In genomic region chr10:113176652-113177155, GRCh38 we compare ENCODE assay signal across 19 cellular contexts.
DNase-seq lines count a peak whose midpoint lies in the region; TF ChIP-seq lines count a peak whose summit lies in the region.
"Had no signal": no experiment of that assay in that cellular context is flagged by ENCODE, and none has a peak within 500 bp of the region (broad histone marks: within the 10 kb centered on the region; RNA-seq: fewer than 3 reads in every experiment).

No MANE protein-coding gene starts in this region.

- intact Hi-C loops in esophagus muscularis mucosa (cut with DNase I) (no loop called here), tibial artery (cut with DNase I; ENCODE audit: low total_unique reads) (no loop called here), thyroid gland (cut with DNase I) (no loop called here), ovary (cut with DNase I) (no loop called here)

- WGBS in esophagus muscularis mucosa, result 88% methylated on average over 4 of the region's 5 CpGs
- WGBS in thyroid gland, 2 donors, result 83 to 94% methylated on average over 4 to 5 of the region's 5 CpGs
- WGBS in ovary, 3 donors, result 63 to 82% (median 77%) methylated on average over 5 of the region's 5 CpGs

- no peak for TF ChIP-seq EP300 in esophagus muscularis mucosa (IDR thresholded peaks at IDR 0.05)
- no peak for TF ChIP-seq EP300 in ovary (IDR thresholded peaks at IDR 0.05)

- H3K27me3 ChIP-seq in esophagus muscularis mucosa (no peaks in the 10 kb centered on the region), tibial artery (no peaks in the 10 kb centered on the region), thyroid gland (no peaks in the 10 kb centered on the region), ovary (no peaks in the 10 kb centered on the region)
- H3K27me3 ChIP-seq: BLaER1, Peyer's patch, SJSA1 had no signal

- H3K4me1 ChIP-seq in esophagus muscularis mucosa, result peaks cover 0 to 20% (median 6%) of the 10 kb centered on the region in 4 donors
- H3K4me1 ChIP-seq in tibial artery, result peaks cover 0 to 39% (median 23%) of the 10 kb centered on the region in 4 donors
- peaks cover 0 to 7% of the 10 kb centered on the region in 2 donors for H3K4me1 ChIP-seq in thyroid gland
- H3K4me1 ChIP-seq in ovary (ENCODE audit: insufficient read depth), result peaks cover 10% of the 10 kb centered on the region
- H3K4me1 ChIP-seq: SJSA1 had no signal

- no peak for TF ChIP-seq POLR2A in esophagus muscularis mucosa (IDR thresholded peaks at IDR 0.05; ENCODE audit: low read depth)
- TF ChIP-seq POLR2A in thyroid gland (IDR thresholded peaks at IDR 0.05), result no peak
- TF ChIP-seq POLR2A in ovary (IDR thresholded peaks at IDR 0.05), result no peak

- no peak for DNase-seq in coronary artery (ENCODE audit: low spot score)
- peak; percentile 85 for DNase-seq in esophagus muscularis mucosa (ENCODE audit: extremely low spot score)
- DNase-seq in islet precursor cell, result peak; percentile 40
- no peak for DNase-seq in tibial artery
- DNase-seq in thyroid gland, result no peak
- DNase-seq in C1 segment of cervical spinal cord (lab: John Stamatoyannopoulos, UW), result no peak
- DNase-seq in ovary, result no peak
- DNase-seq: ACHN; CD4-positive, alpha-beta memory T cell; DMS153; Karpas-422; MV-4-11; NCI-H2029 treated with DMSO at 0.1 percent for 48 hours; NCI-H226; NCI-H510A treated with DMSO at 0.1 percent for 48 hours; NCI-H748 treated with DMSO at 0.1 percent for 48 hours; Peyer's patch had no signal

- TF ChIP-seq CTCF in coronary artery (IDR thresholded peaks at IDR 0.05), result no peak
- TF ChIP-seq CTCF in esophagus muscularis mucosa (IDR thresholded peaks at IDR 0.05), result no peak
- no peak for TF ChIP-seq CTCF in tibial artery (IDR thresholded peaks at IDR 0.05)
- no peak for TF ChIP-seq CTCF in thyroid gland (IDR thresholded peaks at IDR 0.05)
- TF ChIP-seq CTCF in ovary (IDR thresholded peaks at IDR 0.05), result no peak

- no peaks in the 10 kb centered on the region for H3K36me3 ChIP-seq in esophagus muscularis mucosa
- H3K36me3 ChIP-seq in tibial artery, result peaks cover 0 to 6% (median 0%) of the 10 kb centered on the region in 3 donors
- no peaks in the 10 kb centered on the region for H3K36me3 ChIP-seq in thyroid gland
- no peaks in the 10 kb centered on the region for H3K36me3 ChIP-seq in ovary
- H3K36me3 ChIP-seq: Peyer's patch, SJSA1 had no signal

- H3K27ac ChIP-seq in coronary artery (peak overlapping the region; percentile 63 to 79), esophagus muscularis mucosa (replicated peaks in 1 of 4) (no peak overlapping the region), tibial artery (peak overlapping the region; percentile 65 to 66), thyroid gland (no peak overlapping the region), ovary (no peak overlapping the region)
- H3K27ac ChIP-seq: BLaER1, Peyer's patch, SJSA1 had no signal

- H3K9me3 ChIP-seq in esophagus muscularis mucosa (no peaks in the 10 kb centered on the region), tibial artery (no peaks in the 10 kb centered on the region), thyroid gland (no peaks in the 10 kb centered on the region), ovary (no peaks in the 10 kb centered on the region)
- H3K9me3 ChIP-seq: BLaER1, Peyer's patch, SJSA1 had no signal

- no peak overlapping the region for H3K4me3 ChIP-seq in coronary artery
- H3K4me3 ChIP-seq in esophagus muscularis mucosa, result no peak overlapping the region
- H3K4me3 ChIP-seq in tibial artery, result no peak overlapping the region
- H3K4me3 ChIP-seq in thyroid gland (replicated peaks in 1 of 3), result no peak overlapping the region
- no peak overlapping the region for H3K4me3 ChIP-seq in ovary
- H3K4me3 ChIP-seq: BLaER1, Peyer's patch, SJSA1 had no signal

Comparison
In these comparisons a context has a peak if more than half of its experiments do, and no peak if none do; other contexts are left out.
1. DNase-seq: peak in esophagus muscularis mucosa (single experiment) and islet precursor cell (single experiment); none in coronary artery (single experiment), tibial artery (0 of 2), thyroid gland (0 of 2), C1 segment of cervical spinal cord (0 of 14) and ovary (0 of 5).
2. H3K27ac ChIP-seq: peak in coronary artery (2 of 2) and tibial artery (2 of 2); none in esophagus muscularis mucosa (0 of 4), thyroid gland (0 of 3) and ovary (0 of 2).